In genomic region chr2:73684905-73685304, GRCh38 we compare ENCODE assay signal across 14 cellular contexts. TPM values are rescaled to one million over a fixed set of nuclear protein-coding genes. Genes with fewer than 3 reads are reported as not detected.
DNase-seq lines count a peak whose midpoint lies in the region; ATAC-seq and TF ChIP-seq lines count a peak whose summit lies in the region.
"Not testable (repeated sequence)": the region's sequence is repeated elsewhere in the genome, so short reads cannot be mapped to it uniquely, and the experiment has no call there.
"Had no signal": no experiment of that assay in that cellular context is flagged by ENCODE, and none has a peak within 500 bp of the region (broad histone marks: within the 10 kb centered on the region; RNA-seq: fewer than 3 reads in every experiment).

No MANE protein-coding gene starts in this region.

- H3K9me3 Mint-ChIP-seq in Caco-2 (ENCODE audit: unreplicated experiment); HFFc6; neural progenitor cell: not testable (repeated sequence)

- not testable (repeated sequence) for H3K27me3 ChIP-seq in Caco-2 (replicated peaks; ENCODE audit: control insufficient read depth, insufficient read depth, low read length); RWPE2 (ENCODE audit: insufficient read depth, poor library complexity, severe bottlenecking); brain microvascular endothelial cell (replicated peaks); right cardiac atrium (ENCODE audit: control insufficient read depth, insufficient read depth)
- peaks cover 26% of the 10 kb centered on the region for H3K27me3 ChIP-seq in neural progenitor cell

- not testable (repeated sequence) for H3K36me3 Mint-ChIP-seq in Caco-2 (ENCODE audit: insufficient read depth, unreplicated experiment); HFFc6 (ENCODE audit: low read depth); neural progenitor cell

- H3K4me2 ChIP-seq in neural progenitor cell = not testable (repeated sequence)

- H3K9me3 ChIP-seq in Caco-2; RWPE2 (ENCODE audit: severe bottlenecking); right cardiac atrium (ENCODE audit: control insufficient read depth, low read length); neural progenitor cell (ENCODE audit: low read depth): not testable (repeated sequence)

- ATAC-seq in RWPE2 (ENCODE audit: low read depth) = 0 out of 3 replicates have a peak, but pooled peaks have one; percentile 17
- peak; percentile 29 to 35 for ATAC-seq in right cardiac atrium

- not testable (repeated sequence) for H3K79me2 ChIP-seq in neural progenitor cell (ENCODE audit: low read depth)

- not testable (repeated sequence) for H3K27ac ChIP-seq in RWPE2 (ENCODE audit: poor library complexity, severe bottlenecking); brain microvascular endothelial cell; right cardiac atrium (ENCODE audit: low read length); neural progenitor cell

- not testable (repeated sequence) for H3F3A ChIP-seq in neural progenitor cell (ENCODE audit: low read depth)

- POLR2A ChIA-PET in Caco-2 (lab: Charles Lee) = not testable (repeated sequence)

- H3K27ac Mint-ChIP-seq in Caco-2 (ENCODE audit: unreplicated experiment); HFFc6; neural progenitor cell: not testable (repeated sequence)

- CTCF ChIA-PET in Caco-2 (lab: Charles Lee) = not testable (repeated sequence)

- H4K20me1 ChIP-seq in neural progenitor cell (ENCODE audit: low read depth) = not testable (repeated sequence)

- not testable (repeated sequence) for H3K4me3 Mint-ChIP-seq in Caco-2 (ENCODE audit: unreplicated experiment); HFFc6; neural progenitor cell

- H3K4me3 ChIP-seq in Caco-2 (ENCODE audit: low read depth, low read length); RWPE2 (ENCODE audit: severe bottlenecking); brain microvascular endothelial cell (ENCODE audit: low read depth, low read length); epithelial cell of proximal tubule (ENCODE audit: low read depth, low read length); right cardiac atrium (ENCODE audit: low read length); neural progenitor cell: not testable (repeated sequence)

- peaks cover 16% of the 10 kb centered on the region for H3K4me1 Mint-ChIP-seq in Caco-2 (ENCODE audit: low read depth, unreplicated experiment)
- H3K4me1 Mint-ChIP-seq in HFFc6 (ENCODE audit: low read depth); neural progenitor cell: not testable (repeated sequence)

- not testable (repeated sequence) for H3K27me3 Mint-ChIP-seq in Caco-2 (ENCODE audit: insufficient read depth, unreplicated experiment); HFFc6 (ENCODE audit: insufficient read depth); neural progenitor cell (ENCODE audit: insufficient read depth, low read depth)

- not testable (repeated sequence) for H2AFZ ChIP-seq in neural progenitor cell (replicated peaks)

- intact Hi-C loops in Caco-2 (cut with micrococcal nuclease; ENCODE audit: unreplicated experiment) = not testable (repeated sequence)
- intact Hi-C loops in right cardiac atrium (cut with DNase I) = loop anchor here in 1 of 4 donors (10.0 kb wide), 1 partner anchor 90 kb away; no protein-coding TSS in a partner anchor

- H3K36me3 ChIP-seq in Caco-2 (ENCODE audit: control insufficient read depth, insufficient read depth, low read length); RWPE2 (ENCODE audit: low read depth); brain microvascular endothelial cell (replicated peaks); neural progenitor cell: not testable (repeated sequence)

- WGBS in right cardiac atrium = 43% methylated on average over 9 of the region's 9 CpGs

- peak; percentile 27 to 30 for DNase-seq in Caco-2
- not testable (repeated sequence) for DNase-seq in HFFc6; RWPE2 (ENCODE audit: low spot score); brain microvascular endothelial cell; epithelial cell of proximal tubule (ENCODE audit: low read depth); right cardiac atrium; neural progenitor cell (ENCODE audit: low spot score)

- H3K9ac ChIP-seq in neural progenitor cell = not testable (repeated sequence)

- in situ Hi-C loops in brain microvascular endothelial cell (cut with HindIII; ENCODE audit: low pct_ligation_motif_present, low sequenced_read_pairs) = not testable (repeated sequence)

- not testable (repeated sequence) for H3K4me1 ChIP-seq in Caco-2; RWPE2 (ENCODE audit: insufficient read depth, poor library complexity, severe bottlenecking); right cardiac atrium (ENCODE audit: control insufficient read depth, insufficient read depth, low read length); neural progenitor cell

- BruUV-seq in Caco-2 (replicated peaks; lab: Mats Ljungman, UMichigan) = not testable (repeated sequence)

- not testable (repeated sequence) for TF ChIP-seq CTCF in Caco-2 (IDR thresholded peaks at IDR 0.05; ENCODE audit: insufficient read depth in 1 of 2, low read depth in 1 of 2, low read length in 1 of 2, severe bottlenecking in 1 of 2, unreplicated experiment in 1 of 2); RWPE2 (IDR thresholded peaks at IDR 0.05; ENCODE audit: poor library complexity, severe bottlenecking)
- TF ChIP-seq CTCF in HFFc6 (IDR thresholded peaks at IDR 0.05) = peak; percentile 54
- peak; percentile 41 for TF ChIP-seq CTCF in brain microvascular endothelial cell (IDR thresholded peaks at IDR 0.05; ENCODE audit: low read depth, low read length, missing control alignments)
- peak; percentile 44 for TF ChIP-seq CTCF in epithelial cell of proximal tubule (conservative IDR thresholded peaks at IDR 0.05; ENCODE audit: low read depth, low read length)
- TF ChIP-seq CTCF in neural progenitor cell (IDR thresholded peaks at IDR 0.05) = peak; percentile 43

RNA-seq across cellular contexts. Expression of gene NAT8, which starts 42.7 kb away (rescaled TPM):
- not detected in 2 replicates for total RNA-seq in Caco-2 (2022)
- total RNA-seq in HFFc6 (2021; fragmentation: NEBNext Ultra II Directional; extraction: Animal tissue kit (Norgen Biotek cat#: 25700)) = not detected
- total RNA-seq in epithelial cell of proximal tubule = not detected in 2 replicates
- not detected for total RNA-seq in right cardiac atrium
- not detected for polyA plus RNA-seq in right cardiac atrium
- total RNA-seq in neural progenitor cell (ENCODE audit: low replicate concordance) = not detected in 2 replicates
- total RNA-seq: activated CD4-positive, alpha-beta T cell treated with anti-CD3 and anti-CD28 coated beads, Interleukin-2, amount 10 ng/mL, durations not matched to agents 24 days and 14 days; activated CD8-positive, alpha-beta memory T cell treated with anti-CD3 and anti-CD28 coated beads for 36 hours; activated naive CD8-positive, alpha-beta T cell treated with anti-CD3 and anti-CD28 coated beads for 36 hours; aorta; T-helper 2 cell treated with Interferon-gamma antibody and Interleukin-4, amounts not matched to agents 100 ng/mL and 5 ng/mL, for 36 hours had no signal
- polyA plus RNA-seq: aorta, CD14-positive monocyte, thymus had no signal

RNA-seq across cellular contexts. Expression of gene TPRKB, which starts 52.2 kb away (rescaled TPM):
- total RNA-seq in Caco-2 (2022) (42.1 and 48.8 TPM in 2 replicates), epithelial cell of proximal tubule (49.8 and 55.2 TPM in 2 replicates), right cardiac atrium (10 to 100 TPM; 19.2 to 30.2 (median 26.2) TPM), neural progenitor cell (ENCODE audit: low replicate concordance) (96.8 and 157 TPM in 2 replicates)
- total RNA-seq in HFFc6 (2021; fragmentation: NEBNext Ultra II Directional; extraction: Animal tissue kit (Norgen Biotek cat#: 25700)) = 10 to 100 TPM; 17.6 to 26.3 (median 22.8) TPM
- 74.1 TPM for polyA plus RNA-seq in right cardiac atrium
